Comparison of ENCODE assay signal across 29 cellular contexts in the genomic region with DNA sequence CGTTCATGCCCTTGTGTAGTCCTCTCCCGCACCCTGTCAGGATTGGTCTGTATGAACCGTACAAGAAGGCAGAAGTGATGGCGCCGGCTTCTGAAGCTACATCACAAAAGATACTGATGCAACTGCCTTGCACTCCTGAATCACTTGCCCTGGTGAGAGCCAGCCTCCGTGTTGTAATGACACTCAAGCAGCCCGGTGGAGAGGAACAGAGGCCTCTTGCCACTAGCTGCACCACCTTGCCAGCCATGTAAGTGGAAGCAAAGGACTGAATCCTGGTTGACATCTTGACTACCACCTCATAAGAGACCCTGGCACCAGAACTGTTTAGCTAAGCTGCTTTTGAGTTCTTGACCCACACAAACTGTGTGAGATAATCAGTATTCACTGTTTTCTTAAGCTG.
"Had no signal": no experiment of that assay in that cellular context is flagged by ENCODE, and none has a peak within 500 bp of the region (broad histone marks: within the 10 kb centered on the region; RNA-seq: fewer than 3 reads in every experiment).

No MANE protein-coding gene starts in this region.

- DNase-seq: activated CD4-positive, alpha-beta memory T cell treated with anti-CD3 and anti-CD28 coated beads, Interleukin-2, amount 10 ng/mL, durations not matched to agents 7 days and 5 days; activated CD4-positive, alpha-beta T cell treated with anti-CD3 and anti-CD28 coated beads for 1 hour; activated CD4-positive, alpha-beta T cell treated with anti-CD3 and anti-CD28 coated beads for 4 hours; activated CD4-positive, alpha-beta T cell treated with anti-CD3 and anti-CD28 coated beads, Interleukin-2, amount 10 ng/mL, durations not matched to agents 7 days and 5 days; activated CD4-positive, alpha-beta T cell treated with anti-CD3 and anti-CD28 coated beads, Interleukin-2, amount 50 U/mL, for 4 hours; activated CD8-positive, alpha-beta memory T cell treated with anti-CD3 and anti-CD28 coated beads, Interleukin-2, amount 50 U/mL, for 48 hours; activated gamma-delta T cell; activated naive CD4-positive, alpha-beta T cell; activated naive CD4-positive, alpha-beta T cell treated with anti-CD3 and anti-CD28 coated beads, Interleukin-2, amount 50 U/mL, for 16 hours; activated naive CD8-positive, alpha-beta T cell treated with anti-CD3 and anti-CD28 coated beads for 36 hours; activated naive CD8-positive, alpha-beta T cell treated with anti-CD3 and anti-CD28 coated beads, Interleukin-2, amount 50 U/mL, for 24 hours; activated T-cell treated with anti-CD3 and anti-CD28 coated beads for 4 hours; activated T-cell treated with anti-CD3 and anti-CD28 coated beads, Interleukin-2, amount 50 U/mL, for 24 hours; activated T-cell treated with anti-CD3 and anti-CD28 coated beads, Interleukin-2, amount 50 U/mL, for 72 hours; adrenal gland; amygdala; aorta; dorsolateral prefrontal cortex; effector memory CD4-positive, alpha-beta T cell; endodermal cell; foreskin fibroblast; glutamatergic neuron; heart left ventricle; T-helper 2 cell had no signal

- H3K9me3 Mint-ChIP-seq: activated CD4-positive, alpha-beta memory T cell treated with anti-CD3 and anti-CD28 coated beads, Interleukin-2, amount 10 ng/mL, durations not matched to agents 7 days and 5 days; activated CD4-positive, alpha-beta T cell treated with anti-CD3 and anti-CD28 coated beads, Interleukin-2, amount 10 ng/mL, durations not matched to agents 7 days and 5 days; activated naive CD8-positive, alpha-beta T cell treated with anti-CD3 and anti-CD28 coated beads for 36 hours; activated naive CD8-positive, alpha-beta T cell treated with anti-CD3 and anti-CD28 coated beads, Interleukin-2, amount 50 U/mL, for 24 hours; activated T-cell treated with anti-CD3 and anti-CD28 coated beads, Interleukin-2, amount 50 U/mL, for 24 hours; activated T-cell treated with anti-CD3 and anti-CD28 coated beads, Interleukin-2, amount 50 U/mL, for 72 hours; central memory CD8-positive, alpha-beta T cell; dendritic cell treated with granulocyte-macrophage colony-stimulating factor and Interleukin-4, amounts not matched to agents 40 ng/mL and 50 ng/mL, for 4 days had no signal

- H3K9me3 ChIP-seq: adrenal gland, body of pancreas, heart left ventricle had no signal

- H3K4me3 ChIP-seq: adrenal gland, body of pancreas, cardiac muscle cell, coronary artery, dorsolateral prefrontal cortex, heart left ventricle had no signal

- H3K27ac Mint-ChIP-seq: activated CD4-positive, alpha-beta memory T cell treated with anti-CD3 and anti-CD28 coated beads, Interleukin-2, amount 10 ng/mL, durations not matched to agents 7 days and 5 days; activated CD4-positive, alpha-beta T cell treated with anti-CD3 and anti-CD28 coated beads, Interleukin-2, amount 10 ng/mL, durations not matched to agents 7 days and 5 days; activated naive CD8-positive, alpha-beta T cell treated with anti-CD3 and anti-CD28 coated beads for 36 hours; activated naive CD8-positive, alpha-beta T cell treated with anti-CD3 and anti-CD28 coated beads, Interleukin-2, amount 50 U/mL, for 24 hours; activated T-cell treated with anti-CD3 and anti-CD28 coated beads, Interleukin-2, amount 50 U/mL, for 24 hours; activated T-cell treated with anti-CD3 and anti-CD28 coated beads, Interleukin-2, amount 50 U/mL, for 72 hours; dendritic cell treated with granulocyte-macrophage colony-stimulating factor and Interleukin-4, amounts not matched to agents 40 ng/mL and 50 ng/mL, for 4 days; endodermal cell had no signal

- H3K27me3 Mint-ChIP-seq: activated CD4-positive, alpha-beta memory T cell treated with anti-CD3 and anti-CD28 coated beads, Interleukin-2, amount 10 ng/mL, durations not matched to agents 7 days and 5 days; activated CD4-positive, alpha-beta T cell treated with anti-CD3 and anti-CD28 coated beads, Interleukin-2, amount 10 ng/mL, durations not matched to agents 7 days and 5 days; activated naive CD8-positive, alpha-beta T cell treated with anti-CD3 and anti-CD28 coated beads for 36 hours; activated naive CD8-positive, alpha-beta T cell treated with anti-CD3 and anti-CD28 coated beads, Interleukin-2, amount 50 U/mL, for 24 hours; activated T-cell treated with anti-CD3 and anti-CD28 coated beads, Interleukin-2, amount 50 U/mL, for 24 hours; central memory CD8-positive, alpha-beta T cell; dendritic cell treated with granulocyte-macrophage colony-stimulating factor and Interleukin-4, amounts not matched to agents 40 ng/mL and 50 ng/mL, for 4 days had no signal

- H3K4me3 Mint-ChIP-seq: activated CD4-positive, alpha-beta memory T cell treated with anti-CD3 and anti-CD28 coated beads, Interleukin-2, amount 10 ng/mL, durations not matched to agents 7 days and 5 days; activated CD4-positive, alpha-beta T cell treated with anti-CD3 and anti-CD28 coated beads, Interleukin-2, amount 10 ng/mL, durations not matched to agents 7 days and 5 days; activated naive CD8-positive, alpha-beta T cell treated with anti-CD3 and anti-CD28 coated beads for 36 hours; activated naive CD8-positive, alpha-beta T cell treated with anti-CD3 and anti-CD28 coated beads, Interleukin-2, amount 50 U/mL, for 24 hours; activated T-cell treated with anti-CD3 and anti-CD28 coated beads, Interleukin-2, amount 50 U/mL, for 24 hours; activated T-cell treated with anti-CD3 and anti-CD28 coated beads, Interleukin-2, amount 50 U/mL, for 72 hours; central memory CD8-positive, alpha-beta T cell; dendritic cell treated with granulocyte-macrophage colony-stimulating factor and Interleukin-4, amounts not matched to agents 40 ng/mL and 50 ng/mL, for 4 days; endodermal cell had no signal

- H3K4me1 Mint-ChIP-seq: activated CD4-positive, alpha-beta memory T cell treated with anti-CD3 and anti-CD28 coated beads, Interleukin-2, amount 10 ng/mL, durations not matched to agents 7 days and 5 days; activated CD4-positive, alpha-beta T cell treated with anti-CD3 and anti-CD28 coated beads, Interleukin-2, amount 10 ng/mL, durations not matched to agents 7 days and 5 days; activated naive CD8-positive, alpha-beta T cell treated with anti-CD3 and anti-CD28 coated beads for 36 hours; activated naive CD8-positive, alpha-beta T cell treated with anti-CD3 and anti-CD28 coated beads, Interleukin-2, amount 50 U/mL, for 24 hours; central memory CD8-positive, alpha-beta T cell had no signal

- H3K27ac ChIP-seq: adrenal gland, body of pancreas, cardiac muscle cell, coronary artery, dorsolateral prefrontal cortex, heart left ventricle had no signal

- H3K27me3 ChIP-seq: adrenal gland, body of pancreas, cardiac muscle cell, dorsolateral prefrontal cortex, heart left ventricle had no signal
